ENCODE assay signal across 8 cellular contexts in the genomic region with DNA sequence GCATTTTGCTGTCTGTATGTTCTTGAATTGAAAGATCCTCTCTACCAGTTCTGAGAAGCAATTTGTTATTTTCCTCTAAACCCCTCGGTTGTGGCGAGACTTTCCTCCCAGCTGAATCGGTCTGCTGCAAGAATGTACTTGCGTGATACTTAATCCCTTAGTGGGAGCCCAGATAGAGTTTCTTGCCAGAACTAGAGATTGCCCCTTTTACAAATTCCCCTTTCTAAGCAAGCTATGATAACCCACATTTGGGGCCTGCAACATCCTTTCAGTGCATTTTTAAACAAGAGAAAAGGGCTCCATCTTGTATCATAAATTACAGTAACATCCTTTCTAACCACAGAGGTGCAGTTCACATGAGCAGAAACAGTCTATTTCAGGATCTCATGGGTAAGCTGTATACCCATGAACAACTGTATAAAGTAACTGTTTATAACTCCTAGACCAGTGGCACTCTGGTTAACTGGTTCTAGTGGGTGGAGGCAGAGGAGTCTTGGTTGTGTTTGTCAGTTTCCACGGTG.
DNase-seq lines count a peak whose midpoint lies in the region; ATAC-seq and TF ChIP-seq lines count a peak whose summit lies in the region.

No MANE protein-coding gene starts in this region.

- peak overlapping the region; percentile 61 for H3K4me3 ChIP-seq in CD4-positive, CD25-positive, alpha-beta regulatory T cell (ENCODE audit: low read depth, low read length)
- H3K4me3 ChIP-seq in Peyer's patch (no peak overlapping the region), hepatocyte (no peak overlapping the region)

- no peaks in the 10 kb centered on the region for H3K36me3 ChIP-seq in CD4-positive, CD25-positive, alpha-beta regulatory T cell (ENCODE audit: control insufficient read depth, insufficient read depth, low read length)
- H3K36me3 ChIP-seq in Peyer's patch (no peaks in the 10 kb centered on the region), hepatocyte (replicated peaks; ENCODE audit: insufficient read depth, low read depth) (no peaks in the 10 kb centered on the region)

- H3K4me1 Mint-ChIP-seq in CD4-positive, CD25-positive, alpha-beta regulatory T cell, result peaks cover 15 to 41% (median 31%) of the 10 kb centered on the region in 4 donors

- no peaks in the 10 kb centered on the region for H3K9me2 ChIP-seq in hepatocyte (replicated peaks; ENCODE audit: insufficient read depth)

- no peaks in the 10 kb centered on the region for H3K27me3 Mint-ChIP-seq in CD4-positive, CD25-positive, alpha-beta regulatory T cell

- peak overlapping the region; percentile 61 for H3K27ac ChIP-seq in CD4-positive, CD25-positive, alpha-beta regulatory T cell (ENCODE audit: insufficient read depth, low read length, poor library complexity, severe bottlenecking)
- H3K27ac ChIP-seq in Peyer's patch, result peak overlapping the region; percentile 47 to 64 (median 59)
- H3K27ac ChIP-seq in hepatocyte, result peak overlapping the region; percentile 83

- DNase-seq in CD4-positive, CD25-positive, alpha-beta regulatory T cell, result peak in 2 of 3 donors; percentile 42 to 84
- no peak for DNase-seq in Peyer's patch
- peak; percentile 38 for DNase-seq in hepatocyte (ENCODE audit: low spot score)
- no peak for DNase-seq in left colon
- no peak for DNase-seq in SHP77 treated with DMSO at 0.1 percent for 48 hours (lab: John Stamatoyannopoulos, UW)
- DNase-seq in COLO668 (lab: John Stamatoyannopoulos, UW; ENCODE audit: unreplicated experiment), result no peak
- DNase-seq in ureter (ENCODE audit: low spot score), result no peak

- TF ChIP-seq CTCF in Peyer's patch (IDR thresholded peaks at IDR 0.05) (no peak), hepatocyte (IDR thresholded peaks at IDR 0.05; ENCODE audit: poor library complexity) (no peak)

- no peaks in the 10 kb centered on the region for H3K9me3 Mint-ChIP-seq in CD4-positive, CD25-positive, alpha-beta regulatory T cell

- H3K79me2 ChIP-seq in hepatocyte, result no peaks in the 10 kb centered on the region

- no peaks in the 10 kb centered on the region for H3K27me3 ChIP-seq in CD4-positive, CD25-positive, alpha-beta regulatory T cell (ENCODE audit: control insufficient read depth, insufficient read depth, low read length)
- H3K27me3 ChIP-seq in Peyer's patch (no peaks in the 10 kb centered on the region), hepatocyte (no peaks in the 10 kb centered on the region)

- no peak overlapping the region for H2AFZ ChIP-seq in hepatocyte

- WGBS in hepatocyte (ENCODE audit: low lambda C conversion rate, missing lambda C conversion rate), result 33% methylated on average over 5 of the region's 5 CpGs

- no peaks in the 10 kb centered on the region for H3K36me3 Mint-ChIP-seq in CD4-positive, CD25-positive, alpha-beta regulatory T cell

- peak; percentile 70 to 81 for ATAC-seq in CD4-positive, CD25-positive, alpha-beta regulatory T cell (ENCODE audit: low read depth in 2 of 2)
- peak; percentile 37 for ATAC-seq in GM21381 (IDR thresholded peaks at IDR 0.05; ENCODE audit: unreplicated experiment)
- no peak for ATAC-seq in left colon

- no peak for TF ChIP-seq POLR2A in Peyer's patch (IDR thresholded peaks at IDR 0.05)

- H3K4me1 ChIP-seq in CD4-positive, CD25-positive, alpha-beta regulatory T cell (ENCODE audit: control insufficient read depth, insufficient read depth, low read length, poor library complexity, severe bottlenecking), result peaks cover 31% of the 10 kb centered on the region
- H3K4me1 ChIP-seq in Peyer's patch (peaks cover 0 to 24% (median 8%) of the 10 kb centered on the region in 4 donors), hepatocyte (ENCODE audit: insufficient read depth) (peaks cover 31% of the 10 kb centered on the region)

- H3K27ac Mint-ChIP-seq in CD4-positive, CD25-positive, alpha-beta regulatory T cell, result peak overlapping the region; percentile 92 to 99 (median 96)

- intact Hi-C loops in left colon (cut with DNase I, micrococcal nuclease), result no loop called here

- H3K4me2 ChIP-seq in hepatocyte, result peak overlapping the region; percentile 2

- H3K4me3 Mint-ChIP-seq in CD4-positive, CD25-positive, alpha-beta regulatory T cell, result peak overlapping the region; percentile 38 to 77 (median 57)

- no peaks in the 10 kb centered on the region for H4K20me1 ChIP-seq in hepatocyte (ENCODE audit: insufficient read depth, poor library complexity, severe bottlenecking)

- no peaks in the 10 kb centered on the region for H3K9me3 ChIP-seq in CD4-positive, CD25-positive, alpha-beta regulatory T cell (ENCODE audit: control insufficient read depth in 2 of 2, low read length in 2 of 2)
- H3K9me3 ChIP-seq in Peyer's patch (no peaks in the 10 kb centered on the region), hepatocyte (ENCODE audit: low read depth) (no peaks in the 10 kb centered on the region)

Comparison
In these comparisons a context has a peak if more than half of its experiments do, and no peak if none do; other contexts are left out.
1. DNase-seq: peak in CD4-positive, CD25-positive, alpha-beta regulatory T cell (2 of 3) and hepatocyte (single experiment); none in Peyer's patch (0 of 3), left colon (0 of 2), SHP77 treated with DMSO at 0.1 percent for 48 hours (single experiment), COLO668 (single experiment) and ureter (single experiment).
2. Peak in every context shown above with its lines, with median percentiles within 50 percentile points of each other: H3K27ac ChIP-seq.